ENCODE assay signal across 17 cellular contexts in genomic region chr9:13446935-13447334, GRCh38.
DNase-seq lines count a peak whose midpoint lies in the region; ATAC-seq and TF ChIP-seq lines count a peak whose summit lies in the region.
"Had no signal": no experiment of that assay in that cellular context is flagged by ENCODE, and none has a peak within 500 bp of the region (broad histone marks: within the 10 kb centered on the region; RNA-seq: fewer than 3 reads in every experiment).

No MANE protein-coding gene starts in this region.

- no peak overlapping the region for H2BK15ac ChIP-seq in mesenchymal stem cell (ENCODE audit: low read depth, poor library complexity, severe bottlenecking)

- H4K8ac ChIP-seq in mesenchymal stem cell (ENCODE audit: low read length), result no peak overlapping the region

- no peak overlapping the region for H2BK120ac ChIP-seq in mesenchymal stem cell (ENCODE audit: low read depth, low read length)

- no peaks in the 10 kb centered on the region for H3K4me1 Mint-ChIP-seq in activated T-cell treated with anti-CD3 and anti-CD28 coated beads, Interleukin-2, amount 50 U/mL, for 72 hours (ENCODE audit: low read depth)

- H3K36me3 Mint-ChIP-seq in activated T-cell treated with anti-CD3 and anti-CD28 coated beads, Interleukin-2, amount 50 U/mL, for 72 hours (ENCODE audit: insufficient read depth in 2 of 2), result no peaks in the 10 kb centered on the region

- H2BK5ac ChIP-seq in mesenchymal stem cell (ENCODE audit: low read depth, low read length, poor library complexity, severe bottlenecking), result no peak overlapping the region

- no peak overlapping the region for H3K18ac ChIP-seq in mesenchymal stem cell (ENCODE audit: low read depth in 1 of 2, low read length in 2 of 2)

- no peak overlapping the region for H3K27ac Mint-ChIP-seq in activated T-cell treated with anti-CD3 and anti-CD28 coated beads, Interleukin-2, amount 50 U/mL, for 72 hours
- H3K27ac Mint-ChIP-seq: activated T-helper 1 cell treated with anti-CD3 and anti-CD28 coated beads, Interleukin-12 subunit alpha, Interleukin-12 subunit beta, Interleukin-2, Interleukin-4 antibody, amounts not matched to agents 30 ng/mL and 10 ng/mL and 1 ng/mL, durations not matched to agents 14 hours and 24 hours and 36 hours had no signal

- H3K36me3 ChIP-seq in right atrium auricular region (no peaks in the 10 kb centered on the region), mesenchymal stem cell (ENCODE audit: control insufficient read depth in 1 of 2, insufficient read depth in 2 of 2, low read depth in 1 of 2, low read length in 2 of 2) (no peaks in the 10 kb centered on the region)
- H3K36me3 ChIP-seq: BLaER1 had no signal

- ATAC-seq in Right ventricle myocardium inferior (no peak), GM21423 (IDR thresholded peaks at IDR 0.05; ENCODE audit: unreplicated experiment) (no peak)
- ATAC-seq in activated T-cell treated with anti-CD3 and anti-CD28 coated beads, Interleukin-2, amount 50 U/mL, for 72 hours (replicated peaks in 1 of 2), result no peak

- no peaks in the 10 kb centered on the region for H3K27me3 ChIP-seq in right atrium auricular region
- no peaks in the 10 kb centered on the region for H3K27me3 ChIP-seq in mesenchymal stem cell (ENCODE audit: control insufficient read depth in 1 of 2, insufficient read depth in 1 of 2, low read length in 2 of 2)
- H3K27me3 ChIP-seq: BLaER1 had no signal

- H3K14ac ChIP-seq in mesenchymal stem cell (ENCODE audit: low read length in 2 of 2), result no peak overlapping the region

- H3K9me3 Mint-ChIP-seq in activated T-cell treated with anti-CD3 and anti-CD28 coated beads, Interleukin-2, amount 50 U/mL, for 72 hours, result peaks cover 2 to 4% of the 10 kb centered on the region in 2 donors
- H3K9me3 Mint-ChIP-seq: activated T-helper 1 cell treated with anti-CD3 and anti-CD28 coated beads, Interleukin-12 subunit alpha, Interleukin-12 subunit beta, Interleukin-2, Interleukin-4 antibody, amounts not matched to agents 30 ng/mL and 10 ng/mL and 1 ng/mL, durations not matched to agents 14 hours and 24 hours and 36 hours had no signal

- no peak overlapping the region for H4K91ac ChIP-seq in mesenchymal stem cell (ENCODE audit: low read length)

- H2AFZ ChIP-seq in mesenchymal stem cell (ENCODE audit: low read depth, low read length), result no peak overlapping the region

- no peak overlapping the region for H3K23ac ChIP-seq in mesenchymal stem cell (ENCODE audit: low read length in 2 of 2)

- DNase-seq in right atrium auricular region (ENCODE audit: low spot score) (no peak), Right ventricle myocardium inferior (ENCODE audit: missing footprints) (no peak), astrocyte of the spinal cord (ENCODE audit: low read depth, low spot score) (no peak), mesenchymal stem cell (no peak), H4 (ENCODE audit: low spot score) (no peak), RPMI8226 (no peak)
- no peak for DNase-seq in activated T-cell treated with anti-CD3 and anti-CD28 coated beads, Interleukin-2, amount 50 U/mL, for 72 hours
- DNase-seq: GDM1; KBM-7; midbrain; NCI-H2107; NCI-H82; posterior cingulate gyrus; stimulated activated CD4-positive, alpha-beta T cell treated with anti-CD3 and anti-CD28 coated beads, Interleukin-2, amount 100 ng/mL, for 24 hours had no signal

- H3K27ac ChIP-seq in right atrium auricular region (peak overlapping the region; percentile 56 to 64), mesenchymal stem cell (ENCODE audit: low read length, poor library complexity, severe bottlenecking) (no peak overlapping the region)
- H3K27ac ChIP-seq: BLaER1 had no signal

- H3K4me3 Mint-ChIP-seq in activated T-cell treated with anti-CD3 and anti-CD28 coated beads, Interleukin-2, amount 50 U/mL, for 72 hours, result no peak overlapping the region
- H3K4me3 Mint-ChIP-seq: activated T-helper 1 cell treated with anti-CD3 and anti-CD28 coated beads, Interleukin-12 subunit alpha, Interleukin-12 subunit beta, Interleukin-2, Interleukin-4 antibody, amounts not matched to agents 30 ng/mL and 10 ng/mL and 1 ng/mL, durations not matched to agents 14 hours and 24 hours and 36 hours had no signal

- no peak overlapping the region for H2BK12ac ChIP-seq in mesenchymal stem cell (ENCODE audit: low read length in 2 of 2)

- WGBS in mesenchymal stem cell, result 100% methylated on average over 2 of the region's 3 CpGs

- H3K27me3 Mint-ChIP-seq in activated T-cell treated with anti-CD3 and anti-CD28 coated beads, Interleukin-2, amount 50 U/mL, for 72 hours (ENCODE audit: low read depth), result no peaks in the 10 kb centered on the region

- no peak overlapping the region for H3K4ac ChIP-seq in mesenchymal stem cell (ENCODE audit: low read depth in 1 of 2, low read length in 2 of 2)

- intact Hi-C loops in Right ventricle myocardium inferior (cut with DNase I), result loop anchor here (5.0 to 10.0 kb wide), 8 partner anchors 120 to 905 kb away; no protein-coding TSS in a partner anchor

- in situ Hi-C loops in astrocyte of the spinal cord (cut with HindIII; ENCODE audit: low sequenced_read_pairs), result no loop called here

- no peak overlapping the region for H3K4me2 ChIP-seq in mesenchymal stem cell (ENCODE audit: low read length, poor library complexity, severe bottlenecking)
- H3K4me2 ChIP-seq: BLaER1 had no signal

- peaks cover 0 to 22% of the 10 kb centered on the region in 2 donors for H3K4me1 ChIP-seq in right atrium auricular region
- no peaks in the 10 kb centered on the region for H3K4me1 ChIP-seq in mesenchymal stem cell (ENCODE audit: control insufficient read depth, insufficient read depth, low read depth, low read length)

- H3K9me3 ChIP-seq in right atrium auricular region (no peaks in the 10 kb centered on the region), mesenchymal stem cell (ENCODE audit: control insufficient read depth, low read length) (no peaks in the 10 kb centered on the region)
- H3K9me3 ChIP-seq: BLaER1 had no signal

- H2AK5ac ChIP-seq in mesenchymal stem cell (ENCODE audit: low read length, severe bottlenecking), result no peak overlapping the region

- H3K79me1 ChIP-seq in mesenchymal stem cell (replicated peaks; ENCODE audit: low read length, poor library complexity, severe bottlenecking), result no peaks in the 10 kb centered on the region

- peak overlapping the region; percentile 64 for H3K9ac ChIP-seq in mesenchymal stem cell (ENCODE audit: low read length)
- H3K9ac ChIP-seq: BLaER1 had no signal

- peak overlapping the region in 1 of 2 donors; percentile 13 for H3K4me3 ChIP-seq in right atrium auricular region
- no peak overlapping the region for H3K4me3 ChIP-seq in astrocyte of the spinal cord (ENCODE audit: low read depth, low read length)
- peak overlapping the region in 1 of 2 experiments; percentile 29 for H3K4me3 ChIP-seq in mesenchymal stem cell (ENCODE audit: insufficient read depth in 1 of 2, low read depth in 1 of 2, low read length in 2 of 2)
- H3K4me3 ChIP-seq: BLaER1 had no signal

- TF ChIP-seq CTCF in right atrium auricular region (IDR thresholded peaks at IDR 0.05) (peak in 1 of 2 donors; percentile 51), astrocyte of the spinal cord (IDR thresholded peaks at IDR 0.05; ENCODE audit: low read depth, low read length) (peak; percentile 0)
